10 cellular contexts compared by ENCODE assay signal in genomic region chr6:2862712-2863174, GRCh38. TPM values are rescaled to one million over a fixed set of nuclear protein-coding genes. Genes with fewer than 3 reads are reported as not detected.
DNase-seq lines count a peak whose midpoint lies in the region; ATAC-seq, FAIRE-seq and TF ChIP-seq lines count a peak whose summit lies in the region.
"Had no signal": no experiment of that assay in that cellular context is flagged by ENCODE, and none has a peak within 500 bp of the region (broad histone marks: within the 10 kb centered on the region; RNA-seq: fewer than 3 reads in every experiment).

No MANE protein-coding gene starts in this region.

- TF ChIP-seq CTCF in colonic mucosa (IDR thresholded peaks at IDR 0.05): no peak
- TF ChIP-seq CTCF in WERI-Rb-1 (IDR thresholded peaks at IDR 0.05; ENCODE audit: low read depth, low read length): no peak
- no peak for TF ChIP-seq CTCF in WTC11 (IDR thresholded peaks at IDR 0.05)

- intact Hi-C loops in colonic mucosa (cut with DNase I): no loop called here

- H3K27ac ChIP-seq in colonic mucosa: no peak overlapping the region
- H3K27ac ChIP-seq in WERI-Rb-1: no peak overlapping the region
- H3K27ac ChIP-seq: sigmoid colon had no signal

- H3K36me3 ChIP-seq in colonic mucosa (no peaks in the 10 kb centered on the region), WERI-Rb-1 (no peaks in the 10 kb centered on the region)
- H3K36me3 ChIP-seq: sigmoid colon had no signal

- POLR2A ChIA-PET in WTC11 (lab: Charles Lee): no interaction called here

- ATAC-seq in GM21447 (IDR thresholded peaks at IDR 0.05; ENCODE audit: unreplicated experiment) (peak; percentile 57), HG03520 (IDR thresholded peaks at IDR 0.05; ENCODE audit: unreplicated experiment) (peak; percentile 45), WTC11 (no peak)

- no peaks in the 10 kb centered on the region for H3K9me3 ChIP-seq in colonic mucosa
- no peaks in the 10 kb centered on the region for H3K9me3 ChIP-seq in WERI-Rb-1 (ENCODE audit: severe bottlenecking)
- H3K9me3 ChIP-seq: sigmoid colon had no signal

- peaks cover 68% of the 10 kb centered on the region for H3K4me1 Mint-ChIP-seq in WTC11

- H3K9me3 Mint-ChIP-seq in WTC11: peaks cover 13% of the 10 kb centered on the region

- FAIRE-seq in GM18507 (lab: Jason Lieb, UNC): peak; percentile 97
- FAIRE-seq: TTC549 had no signal

- no peak overlapping the region for H3K27ac Mint-ChIP-seq in WTC11

- H3K9ac ChIP-seq in colonic mucosa (ENCODE audit: low read depth in 2 of 2, low read length in 2 of 2): no peak overlapping the region

- DNase-seq in GM18507 (ENCODE audit: extremely low spot score, insufficient read length, low read depth): no peak
- peak; percentile 14 for DNase-seq in colonic mucosa
- DNase-seq in NCI-H69 (lab: John Stamatoyannopoulos, UW): no peak
- DNase-seq in WERI-Rb-1: no peak
- no peak for DNase-seq in WTC11 (ENCODE audit: low spot score)
- no peak for DNase-seq in NCI-H446 (lab: John Stamatoyannopoulos, UW)
- DNase-seq: sigmoid colon had no signal

- no peak overlapping the region for H3K4me3 Mint-ChIP-seq in WTC11

- no peaks in the 10 kb centered on the region for H3K27me3 Mint-ChIP-seq in WTC11 (ENCODE audit: low read depth)

- H3K4me3 ChIP-seq in colonic mucosa: no peak overlapping the region
- H3K4me3 ChIP-seq in WERI-Rb-1 (ENCODE audit: low read depth, low read length): no peak overlapping the region
- H3K4me3 ChIP-seq: sigmoid colon had no signal

- peaks cover 7% of the 10 kb centered on the region; the same call in 1 of the 2 replicates for H3K36me3 Mint-ChIP-seq in WTC11

- CTCF ChIA-PET in WTC11 (lab: Charles Lee): interaction anchor here (2.0 kb wide), 1 partner anchor 17 kb away, joined by 6 read pairs; no protein-coding TSS in a partner anchor

- no peaks in the 10 kb centered on the region for H3K4me1 ChIP-seq in colonic mucosa

- H3K27me3 ChIP-seq in colonic mucosa (no peaks in the 10 kb centered on the region), WERI-Rb-1 (ENCODE audit: insufficient read depth, low read depth, severe bottlenecking) (no peaks in the 10 kb centered on the region)
- H3K27me3 ChIP-seq: sigmoid colon had no signal

TF ChIP-seq in WTC11, 78 proteins besides CTCF, POLR2A, EP300 and RAD21:
- no peak for TF ChIP-seq ZNF396 (CRISPR knock-in tag; IDR thresholded peaks at IDR 0.05; ENCODE audit: borderline replicate concordance)
- TF ChIP-seq AR (CRISPR knock-in tag; IDR thresholded peaks at IDR 0.05): no peak
- no peak for TF ChIP-seq ZNF671 (CRISPR knock-in tag; IDR thresholded peaks at IDR 0.05)
- TF ChIP-seq E2F5 (CRISPR knock-in tag; IDR thresholded peaks at IDR 0.05): no peak
- TF ChIP-seq JAZF1 (CRISPR knock-in tag; IDR thresholded peaks at IDR 0.05): no peak
- TF ChIP-seq FOXP4 (CRISPR knock-in tag; IDR thresholded peaks at IDR 0.05): no peak
- TF ChIP-seq USF1 (CRISPR knock-in tag; IDR thresholded peaks at IDR 0.05): no peak
- no peak for TF ChIP-seq NR2C2 (CRISPR knock-in tag; IDR thresholded peaks at IDR 0.05)
- TF ChIP-seq TP53 (CRISPR knock-in tag; IDR thresholded peaks at IDR 0.05): no peak
- TF ChIP-seq USF2 (CRISPR knock-in tag; IDR thresholded peaks at IDR 0.05): no peak
- no peak for TF ChIP-seq E2F1 (CRISPR knock-in tag; IDR thresholded peaks at IDR 0.05)
- TF ChIP-seq ZNF138 (CRISPR knock-in tag; conservative IDR thresholded peaks at IDR 0.05): no peak
- no peak for TF ChIP-seq CDX4 (CRISPR knock-in tag; IDR thresholded peaks at IDR 0.05; ENCODE audit: borderline replicate concordance)
- no peak for TF ChIP-seq TCF7 (CRISPR knock-in tag; IDR thresholded peaks at IDR 0.05; ENCODE audit: low read depth)
- TF ChIP-seq RORB (CRISPR knock-in tag; IDR thresholded peaks at IDR 0.05): no peak

RNA-seq across cellular contexts. Expression of gene SERPINB1, which starts 21.1 kb away (rescaled TPM):
- total RNA-seq in colonic mucosa: 100 to 1,000 TPM; 135 to 173 TPM
- 14.8 to 21.1 TPM (median 16.9 TPM) in 3 replicates for total RNA-seq in WTC11 (2021)

RNA-seq across cellular contexts. Expression of gene SERPINB9, which starts 40.4 kb away (rescaled TPM):
- total RNA-seq in colonic mucosa (1 to 10 TPM; 5.5 to 6.5 TPM), WTC11 (2021) (39.5 to 43.7 TPM (median 41.6 TPM) in 3 replicates)
